ENCODE assay signal across 27 cellular contexts in genomic region chr10:127579640-127580039, GRCh38. TPM values are rescaled to one million over a fixed set of nuclear protein-coding genes. Genes with fewer than 3 reads are reported as not detected.
"Had no signal": no experiment of that assay in that cellular context is flagged by ENCODE, and none has a peak within 500 bp of the region (broad histone marks: within the 10 kb centered on the region; RNA-seq: fewer than 3 reads in every experiment).

No MANE protein-coding gene starts in this region.

- H3K4me3 ChIP-seq: adrenal gland had no signal

- DNase-seq: activated CD4-positive, alpha-beta T cell treated with anti-CD3 and anti-CD28 coated beads, Interleukin-2, amount 10 ng/mL, durations not matched to agents 24 days and 14 days; activated CD4-positive, alpha-beta T cell treated with anti-CD3 and anti-CD28 coated beads, Interleukin-2, amount 50 U/mL, for 4 hours; activated CD8-positive, alpha-beta T cell treated with anti-CD3 and anti-CD28 coated beads, Interleukin-2, amount 10 ng/mL, durations not matched to agents 7 days and 5 days; activated gamma-delta T cell treated with Interleukin-2 at 50 U/mL for 16 hours; activated naive CD4-positive, alpha-beta T cell treated with anti-CD3 and anti-CD28 coated beads for 36 hours; activated T-cell treated with anti-CD3 and anti-CD28 coated beads, Interleukin-2, amount 50 U/mL, for 24 hours; adrenal gland; caudate nucleus; Karpas-422; KBM-7; NCI-H1105; NCI-H1417 treated with DMSO at 0.1 percent for 48 hours; NCI-H1930; NCI-H2081 treated with DMSO at 0.1 percent for 48 hours; NCI-H226; NCI-H524 treated with DMSO at 0.1 percent for 48 hours; RPMI8226; SW 1271; T1000 had no signal

- H3K27ac ChIP-seq: adrenal gland had no signal

- ATAC-seq: activated CD8-positive, alpha-beta T cell treated with anti-CD3 and anti-CD28 coated beads, Interleukin-2, amount 10 ng/mL, durations not matched to agents 7 days and 5 days; activated naive CD4-positive, alpha-beta T cell treated with anti-CD3 and anti-CD28 coated beads, Interleukin-2, amount 50 U/mL, for 72 hours had no signal

- H3K4me1 ChIP-seq: adrenal gland had no signal

- H3K36me3 ChIP-seq: adrenal gland had no signal

- H3K9me3 ChIP-seq: adrenal gland had no signal

RNA-seq across cellular contexts. Expression of gene NPS, which starts 30.5 kb away (rescaled TPM):
- total RNA-seq: activated CD4-positive, alpha-beta T cell treated with anti-CD3 and anti-CD28 coated beads, Interleukin-2, amount 10 ng/mL, durations not matched to agents 24 days and 14 days; activated CD8-positive, alpha-beta T cell treated with anti-CD3 and anti-CD28 coated beads, Interleukin-2, amount 10 ng/mL, durations not matched to agents 7 days and 5 days; activated naive CD4-positive, alpha-beta T cell treated with anti-CD3 and anti-CD28 coated beads for 36 hours; activated naive CD4-positive, alpha-beta T cell treated with anti-CD3 and anti-CD28 coated beads, Interleukin-2, amount 50 U/mL, for 72 hours; activated T-helper 2 cell treated with anti-CD3 and anti-CD28 coated beads, Interferon-gamma antibody, Interleukin-2, Interleukin-4, amounts not matched to agents 10 μg/mL and 5 μg/mL and 100 μg/mL, durations not matched to agents 14 hours and 24 hours and 36 hours; adrenal gland; astrocyte; bronchial epithelial cell; MCF 10A; NCI-H460; T-helper 1 cell treated with Interleukin-12 subunit alpha and Interleukin-12 subunit beta and Interleukin-4 antibody, amounts not matched to agents 30 ng/mL and 1 ng/mL, for 36 hours; T-helper 2 cell treated with Interferon-gamma antibody and Interleukin-4, amounts not matched to agents 100 ng/mL and 5 ng/mL, for 36 hours had no signal
